ENCODE assay signal across 11 cellular contexts in the genomic region with DNA sequence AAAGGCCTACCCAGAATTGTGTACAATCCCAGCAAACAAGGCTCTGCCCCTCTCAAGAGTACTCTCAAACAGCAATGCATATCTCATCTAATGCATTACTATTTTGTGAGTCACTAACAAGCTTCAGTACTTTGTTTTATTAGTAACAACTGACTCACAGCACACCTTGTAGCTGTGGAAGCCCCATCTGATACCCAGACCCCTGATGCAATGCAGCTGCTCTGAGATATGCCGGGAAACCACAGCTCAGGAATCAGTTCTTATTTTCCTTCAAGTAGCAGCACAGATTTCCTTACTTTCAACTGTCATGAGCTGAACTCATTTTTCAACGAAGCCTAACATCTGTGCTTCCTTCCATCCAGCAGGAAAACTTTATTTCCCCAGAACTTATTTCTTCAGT. TPM values are rescaled to one million over a fixed set of nuclear protein-coding genes. Genes with fewer than 3 reads are reported as not detected.
DNase-seq lines count a peak whose midpoint lies in the region; ATAC-seq, FAIRE-seq and TF ChIP-seq lines count a peak whose summit lies in the region.
"Had no signal": no experiment of that assay in that cellular context is flagged by ENCODE, and none has a peak within 500 bp of the region (broad histone marks: within the 10 kb centered on the region; RNA-seq: fewer than 3 reads in every experiment).

No MANE protein-coding gene starts in this region.

- 32% methylated on average over 2 of the region's 2 CpGs for WGBS in A549 (ENCODE audit: missing lambda C conversion rate)

- CTCF ChIA-PET in A549 (lab: Yijun Ruan, JAX): interaction anchor here (0.6 to 2.5 kb wide), 10 partner anchors 10 to 970 kb away, joined by 3 to 17 read pairs (median 8); a partner anchor contains a TSS

- H3K9ac ChIP-seq in adipocyte (ENCODE audit: low read length): no peak overlapping the region

- H3K9me3 ChIP-seq in A549 (no peaks in the 10 kb centered on the region), adipocyte (ENCODE audit: control insufficient read depth, low read length) (no peaks in the 10 kb centered on the region), tibial artery (no peaks in the 10 kb centered on the region)

- DNase-seq in A549 (ENCODE audit: low read depth in 1 of 2, low spot score in 1 of 2) (peak; percentile 39 to 60), HFF-Myc (ENCODE audit: extremely low read depth, low read depth) (peak; percentile 79), adipocyte (ENCODE audit: low read depth) (peak; percentile 69), kidney tubule cell (ENCODE audit: low spot score) (peak; percentile 94), NK-92 (lab: John Stamatoyannopoulos, UW; ENCODE audit: unreplicated experiment) (no peak), tibial artery (no peak)
- no peak for DNase-seq in central memory CD4-positive, alpha-beta T cell
- DNase-seq: cerebellar nuclear complex; H7; stimulated activated naive B cell treated with anti-CD40 and anti-IgM and Interleukin-4, amounts not matched to agents 10 μg/mL and 1 μg/mL and 100 μg/mL, for 72 hours had no signal

- FAIRE-seq in A549 (lab: Jason Lieb, UNC): no peak

- H3K4me3 ChIP-seq in A549: no peak overlapping the region
- no peak overlapping the region for H3K4me3 ChIP-seq in HFF-Myc (replicated peaks; ENCODE audit: low read depth, low read length)
- H3K4me3 ChIP-seq in adipocyte (ENCODE audit: low read length): no peak overlapping the region
- H3K4me3 ChIP-seq in tibial artery: no peak overlapping the region

- POLR2A ChIA-PET in A549 (lab: Yijun Ruan, JAX): interaction anchor here (0.7 to 4.2 kb wide), 3 partner anchors 34 to 448 kb away, joined by 3 to 40 read pairs (median 3); a partner anchor contains a TSS

- peak overlapping the region; percentile 32 for H3K4me2 ChIP-seq in A549

- TF ChIP-seq EP300 in A549 (IDR thresholded peaks at IDR 0.05): no peak

- no peak for TF ChIP-seq CTCF in A549 (IDR thresholded peaks at IDR 0.05)
- no peak for TF ChIP-seq CTCF in HFF-Myc (IDR thresholded peaks at IDR 0.05; ENCODE audit: low read depth, low read length, missing control alignments)
- TF ChIP-seq CTCF in tibial artery (IDR thresholded peaks at IDR 0.05): no peak

- intact Hi-C loops in tibial artery (cut with DNase I; ENCODE audit: low total_unique reads): no loop called here

- H3K27ac ChIP-seq in A549: peak overlapping the region; percentile 59 to 64; a peak in 4 of 6 replicates
- no peak overlapping the region for H3K27ac ChIP-seq in tibial artery

- H3K36me3 ChIP-seq in adipocyte (ENCODE audit: control insufficient read depth, insufficient read depth, low read length, severe bottlenecking) (no peaks in the 10 kb centered on the region), tibial artery (no peaks in the 10 kb centered on the region)

- TF ChIP-seq POLR2A in A549 (IDR thresholded peaks at IDR 0.05; ENCODE audit: low read length): no peak

- H3K27me3 ChIP-seq in adipocyte (replicated peaks; ENCODE audit: control insufficient read depth, insufficient read depth, low read length) (no peaks in the 10 kb centered on the region), tibial artery (peaks cover 0 to 4% of the 10 kb centered on the region in 2 donors)

- H3K4me1 ChIP-seq in A549 (peaks cover 51% of the 10 kb centered on the region), adipocyte (ENCODE audit: control insufficient read depth, insufficient read depth, low read length) (peaks cover 32% of the 10 kb centered on the region), tibial artery (no peaks in the 10 kb centered on the region)

- TF ChIP-seq RAD21 in A549 (conservative IDR thresholded peaks at IDR 0.05 in 1 of 2, IDR thresholded peaks at IDR 0.05 in 1 of 2): no peak

- ATAC-seq in A549 (peak; percentile 79 to 80), HG03342 (IDR thresholded peaks at IDR 0.05; ENCODE audit: unreplicated experiment) (no peak)
- ATAC-seq: stimulated activated naive B cell treated with anti-CD40 and anti-IgM and Interleukin-4, amounts not matched to agents 10 μg/mL and 1 μg/mL and 100 μg/mL, for 72 hours had no signal

TF ChIP-seq in A549, 52 proteins besides CTCF, POLR2A, EP300 and RAD21:
- TF ChIP-seq MAZ (IDR thresholded peaks at IDR 0.05; ENCODE audit: borderline replicate concordance, low read depth, low read length) (no peak), CHD4 (IDR thresholded peaks at IDR 0.05; ENCODE audit: borderline replicate concordance) (no peak), TFCP2L1 (CRISPR knock-in tag; IDR thresholded peaks at IDR 0.05) (no peak), RNF2 (IDR thresholded peaks at IDR 0.05; ENCODE audit: borderline replicate concordance, low read depth) (no peak), RFX5 (IDR thresholded peaks at IDR 0.05) (no peak), FOSL2 (IDR thresholded peaks at IDR 0.05) (peak; percentile 70), FOSL2 (CRISPR knock-in tag; IDR thresholded peaks at IDR 0.05) (peak; percentile 77), FOXS1 (CRISPR knock-in tag; IDR thresholded peaks at IDR 0.05) (no peak), CEBPB (IDR thresholded peaks at IDR 0.05) (peak; percentile 42 to 51; a peak in 2 of 4 replicates), HEYL (CRISPR knock-in tag; IDR thresholded peaks at IDR 0.05) (no peak), JUNB (IDR thresholded peaks at IDR 0.05) (peak; percentile 58), ZNF302 (CRISPR knock-in tag; IDR thresholded peaks at IDR 0.05) (no peak)
- TF ChIP-seq, protein P1, sequence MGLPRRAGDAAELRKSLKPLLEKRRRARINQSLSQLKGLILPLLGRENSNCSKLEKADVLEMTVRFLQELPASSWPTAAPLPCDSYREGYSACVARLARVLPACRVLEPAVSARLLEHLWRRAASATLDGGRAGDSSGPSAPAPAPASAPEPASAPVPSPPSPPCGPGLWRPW (IDR thresholded peaks at IDR 0.05): no peak
- TF ChIP-seq, protein P2, sequence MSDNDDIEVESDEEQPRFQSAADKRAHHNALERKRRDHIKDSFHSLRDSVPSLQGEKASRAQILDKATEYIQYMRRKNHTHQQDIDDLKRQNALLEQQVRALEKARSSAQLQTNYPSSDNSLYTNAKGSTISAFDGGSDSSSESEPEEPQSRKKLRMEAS (IDR thresholded peaks at IDR 0.05): 0 out of 2 replicates have a peak, but pooled peaks have one; percentile 29

RNA-seq across cellular contexts. Expression of a gene that starts 37.8 kb away (rescaled TPM):
- 130 and 170 TPM in 2 replicates for polyA plus RNA-seq in A549 (2011; rRNA removed)
- polyA plus RNA-seq in A549 (2012; cell fraction: cytosol; rRNA removed): 39.2 and 43.3 TPM in 2 replicates
- 258 and 267 TPM in 2 replicates for polyA plus RNA-seq in A549 (2012; cell fraction: nucleus; rRNA removed)
- 39.7 to 51.3 TPM (median 45.1 TPM) in 3 replicates for polyA plus RNA-seq in A549 (2017; fragmentation: RNase III; extraction: RNeasy Plus Mini Kit Qiagen cat#74134 plus additional on column Dnase treatment)
- 111 and 159 TPM in 2 replicates for polyA minus RNA-seq in A549 (2011; rRNA and poly(A)+ RNA removed)

Comparison
In these comparisons a context has a peak if more than half of its experiments do, and no peak if none do; other contexts are left out.
1. DNase-seq: peak in A549 (2 of 2), HFF-Myc (single experiment), adipocyte (single experiment) and kidney tubule cell (single experiment); none in NK-92 (single experiment), tibial artery (0 of 2) and central memory CD4-positive, alpha-beta T cell (single experiment).
2. H3K27ac ChIP-seq: peak in A549 (2 of 2); none in tibial artery (0 of 2).